In the genomic region with DNA sequence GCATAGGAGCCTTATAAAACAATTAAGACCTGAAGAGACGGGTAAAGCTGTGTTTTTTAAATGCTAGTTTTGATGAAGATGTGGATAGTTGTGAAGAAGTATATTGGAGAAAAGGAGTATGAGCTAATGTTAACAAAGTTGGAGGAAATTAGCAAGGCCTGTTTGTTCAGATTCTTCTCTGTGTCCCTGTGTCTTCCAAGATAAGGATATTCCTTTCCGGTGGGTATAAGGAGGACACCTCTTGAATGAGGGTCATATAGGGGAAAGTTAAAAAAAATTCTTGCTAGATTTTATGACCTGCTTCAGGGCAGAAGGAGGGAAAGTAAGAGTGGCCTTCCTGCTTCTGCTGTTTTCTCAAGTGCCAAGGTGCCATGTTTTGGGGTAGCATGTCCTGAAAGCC, we compare ENCODE assay signal across 7 cellular contexts. TPM values are rescaled to one million over a fixed set of nuclear protein-coding genes. Genes with fewer than 3 reads are reported as not detected.
"Had no signal": no experiment of that assay in that cellular context is flagged by ENCODE, and none has a peak within 500 bp of the region (broad histone marks: within the 10 kb centered on the region; RNA-seq: fewer than 3 reads in every experiment).

No MANE protein-coding gene starts in this region.

- DNase-seq: GM23248, GOT3, H7, HFFc6, IMR-90, KBM-7 had no signal

RNA-seq across cellular contexts. Expression of a gene that starts 59.0 kb away (rescaled TPM):
- total RNA-seq: H4 had no signal
